ENCODE assay signal across 14 cellular contexts in genomic region chr1:241637046-241637590, GRCh38. TPM values are rescaled to one million over a fixed set of nuclear protein-coding genes. Genes with fewer than 3 reads are reported as not detected.
DNase-seq lines count a peak whose midpoint lies in the region; ATAC-seq, FAIRE-seq and TF ChIP-seq lines count a peak whose summit lies in the region.
"Had no signal": no experiment of that assay in that cellular context is flagged by ENCODE, and none has a peak within 500 bp of the region (broad histone marks: within the 10 kb centered on the region; RNA-seq: fewer than 3 reads in every experiment).

No MANE protein-coding gene starts in this region.

- no peaks in the 10 kb centered on the region for H3K36me3 ChIP-seq in A673 (ENCODE audit: insufficient read depth, low read length, poor library complexity, severe bottlenecking)
- peaks cover 1 to 15% of the 10 kb centered on the region in 2 experiments for H3K36me3 ChIP-seq in keratinocyte (ENCODE audit: control insufficient read depth in 2 of 2, extremely low read depth in 1 of 2, insufficient read depth in 2 of 2, low read length in 2 of 2)
- H3K36me3 ChIP-seq in aorta (ENCODE audit: control insufficient read depth in 1 of 2, insufficient read depth in 2 of 2, low read length in 1 of 2) = no peaks in the 10 kb centered on the region
- peaks cover 0 to 7% (median 0%) of the 10 kb centered on the region in 4 donors for H3K36me3 ChIP-seq in sigmoid colon
- H3K36me3 ChIP-seq: Peyer's patch, thyroid gland had no signal

- BruUV-seq in A673 (replicated peaks; lab: Mats Ljungman, UMichigan) = no TSS peak

- no peaks in the 10 kb centered on the region for H3K27me3 ChIP-seq in A673 (replicated peaks; ENCODE audit: insufficient read depth, low read depth, low read length, poor library complexity)
- no peaks in the 10 kb centered on the region for H3K27me3 ChIP-seq in keratinocyte (ENCODE audit: control insufficient read depth, extremely low read depth, insufficient read depth, low read length)
- H3K27me3 ChIP-seq in aorta (ENCODE audit: control insufficient read depth in 1 of 2, insufficient read depth in 2 of 2, low read length in 1 of 2) = no peaks in the 10 kb centered on the region
- no peaks in the 10 kb centered on the region for H3K27me3 ChIP-seq in sigmoid colon
- H3K27me3 ChIP-seq: Peyer's patch, thyroid gland had no signal

- peak overlapping the region; percentile 70 for H3K4me3 ChIP-seq in A673 (ENCODE audit: low read depth, low read length, poor library complexity, severe bottlenecking)
- H3K4me3 ChIP-seq in keratinocyte (ENCODE audit: control insufficient read depth in 2 of 3, extremely low read depth in 1 of 3, insufficient read depth in 2 of 3, low read depth in 1 of 3, low read length in 3 of 3) = peak overlapping the region in 2 of 3 experiments; percentile 28 to 68
- H3K4me3 ChIP-seq in aorta (ENCODE audit: low read length in 2 of 2) = no peak overlapping the region
- no peak overlapping the region for H3K4me3 ChIP-seq in sigmoid colon
- H3K4me3 ChIP-seq: Peyer's patch, thyroid gland had no signal

- H3K4me3 Mint-ChIP-seq in activated naive CD8-positive, alpha-beta T cell = peak overlapping the region; percentile 89

- H3K27ac ChIP-seq in A673 (ENCODE audit: low read depth, low read length, poor library complexity, severe bottlenecking) (no peak overlapping the region), keratinocyte (ENCODE audit: control insufficient read depth, insufficient read depth, low read length) (peak overlapping the region; percentile 16), aorta (ENCODE audit: low read depth in 1 of 2, low read length in 2 of 2) (no peak overlapping the region), sigmoid colon (no peak overlapping the region)
- H3K27ac ChIP-seq: Peyer's patch had no signal

- H3K9ac ChIP-seq in keratinocyte (ENCODE audit: control insufficient read depth, extremely low read depth, insufficient read depth, low read length) = no peak overlapping the region

- POLR2A ChIA-PET in A673 (lab: Charles Lee; ENCODE audit: low non-redundant PET) = no interaction called here

- H3K4me1 ChIP-seq in A673 (ENCODE audit: insufficient read depth, low read length, poor library complexity, severe bottlenecking) (no peaks in the 10 kb centered on the region), keratinocyte (ENCODE audit: control insufficient read depth, extremely low read depth, insufficient read depth, low read length) (peaks cover 24% of the 10 kb centered on the region), aorta (ENCODE audit: control insufficient read depth in 1 of 2, insufficient read depth in 2 of 2, low read length in 2 of 2) (no peaks in the 10 kb centered on the region), sigmoid colon (peaks cover 0 to 37% (median 20%) of the 10 kb centered on the region in 4 donors)

- peaks cover 61% of the 10 kb centered on the region for H3K4me1 Mint-ChIP-seq in activated naive CD8-positive, alpha-beta T cell (ENCODE audit: low read depth)

- H3K79me2 ChIP-seq in keratinocyte (ENCODE audit: control insufficient read depth, insufficient read depth, low read length) = peaks cover 63% of the 10 kb centered on the region

- H3K36me3 Mint-ChIP-seq in activated naive CD8-positive, alpha-beta T cell = peaks cover 20% of the 10 kb centered on the region

- H3K9me3 ChIP-seq in A673 (ENCODE audit: low read depth, low read length, poor library complexity, severe bottlenecking) (no peaks in the 10 kb centered on the region), keratinocyte (ENCODE audit: control insufficient read depth, low read depth, low read length) (no peaks in the 10 kb centered on the region), aorta (ENCODE audit: control insufficient read depth, low read length) (no peaks in the 10 kb centered on the region), sigmoid colon (no peaks in the 10 kb centered on the region)
- H3K9me3 ChIP-seq: Peyer's patch, thyroid gland had no signal

- H3K27me3 Mint-ChIP-seq in activated naive CD8-positive, alpha-beta T cell = no peaks in the 10 kb centered on the region

- TF ChIP-seq EP300 in sigmoid colon (IDR thresholded peaks at IDR 0.05) = no peak

- ATAC-seq in aorta (ENCODE audit: low FRiP score) = no peak
- ATAC-seq: activated CD4-positive, CD25-positive, alpha-beta regulatory T cell treated with anti-CD3 and anti-CD28 coated beads, Interleukin-2, amount 50 U/mL, for 24 hours had no signal

- dilution Hi-C loops in keratinocyte (cut with MboI; ENCODE audit: extremely low pct_ligation_motif_present, low sequenced_read_pairs) = no loop called here

- H3K4me2 ChIP-seq in keratinocyte (ENCODE audit: control insufficient read depth, extremely low read depth, insufficient read depth, low read depth, low read length) = peak overlapping the region; percentile 86

- intact Hi-C loops in A673 (cut with micrococcal nuclease; ENCODE audit: unreplicated experiment) = no loop called here
- intact Hi-C loops in aorta (cut with DNase I) = no loop called here
- intact Hi-C loops in sigmoid colon (cut with DNase I) = no loop called here

- CTCF ChIA-PET in A673 (lab: Charles Lee) = no interaction called here

- H2AFZ ChIP-seq in keratinocyte (ENCODE audit: control insufficient read depth, low read length) = no peak overlapping the region

- no peak for DNase-seq in A673 (ENCODE audit: low spot score)
- no peak for DNase-seq in GM12891 (ENCODE audit: insufficient read length, low spot score)
- DNase-seq in keratinocyte (ENCODE audit: low read depth, low spot score) = no peak
- DNase-seq in erythroblast (lab: John Stamatoyannopoulos, UW) = no peak
- no peak for DNase-seq in aorta
- no peak for DNase-seq in SW 1271 (lab: John Stamatoyannopoulos, UW)
- DNase-seq in sigmoid colon = no peak
- DNase-seq: NCI-H187, Peyer's patch, thyroid gland had no signal

- TF ChIP-seq POLR2A in GM12891 (IDR thresholded peaks at IDR 0.05; ENCODE audit: low read depth, low read length) (no peak), erythroblast (IDR thresholded peaks at IDR 0.05; ENCODE audit: low read length) (no peak), sigmoid colon (IDR thresholded peaks at IDR 0.05) (no peak)

- FAIRE-seq in GM12891 (lab: Jason Lieb, UNC) (peak; percentile 26), keratinocyte (lab: Jason Lieb, UNC) (no peak)

- no peak overlapping the region for H3K27ac Mint-ChIP-seq in activated naive CD8-positive, alpha-beta T cell

- no peaks in the 10 kb centered on the region for H3K9me3 Mint-ChIP-seq in activated naive CD8-positive, alpha-beta T cell (ENCODE audit: low read depth)

- H3K9me1 ChIP-seq in keratinocyte (ENCODE audit: control insufficient read depth, extremely low read depth, insufficient read depth, low read length) = no peaks in the 10 kb centered on the region

- TF ChIP-seq CTCF in A673 (conservative IDR thresholded peaks at IDR 0.05; ENCODE audit: low read depth, low read length) = no peak
- TF ChIP-seq CTCF in keratinocyte (optimal IDR thresholded peaks at IDR 0.05 in 1 of 3, IDR thresholded peaks at IDR 0.05 in 1 of 3, conservative IDR thresholded peaks at IDR 0.05 in 1 of 3; ENCODE audit: extremely low read depth in 1 of 3, insufficient read depth in 2 of 3, low read length in 3 of 3) = no peak
- TF ChIP-seq CTCF in sigmoid colon (IDR thresholded peaks at IDR 0.05) = no peak

- no peaks in the 10 kb centered on the region for H4K20me1 ChIP-seq in keratinocyte (ENCODE audit: control insufficient read depth, extremely low read depth, insufficient read depth, low read length)

TF ChIP-seq in GM12891, 5 proteins besides CTCF, POLR2A, EP300 and RAD21 (continues in another document):
- TF ChIP-seq POU2F2 (IDR thresholded peaks at IDR 0.05; ENCODE audit: low read depth, low read length) = no peak
- TF ChIP-seq PAX5 (IDR thresholded peaks at IDR 0.05; ENCODE audit: insufficient read depth, low read length, severe bottlenecking) = no peak

RNA-seq across cellular contexts. Expression of gene CHML, which starts 3.1 kb away (rescaled TPM):
- total RNA-seq in A673 (2021) = 10.6 and 11.9 TPM in 2 replicates
- polyA plus RNA-seq in GM12891 (2012; ENCODE audit: low read depth, missing spikeins) = 4.2 TPM
- 5.2 to 8.3 TPM (median 7.3 TPM) in 3 replicates for polyA plus RNA-seq in keratinocyte
- 3.7 TPM for polyA plus RNA-seq in keratinocyte (2011; ENCODE audit: low read depth)
- polyA plus RNA-seq in keratinocyte (2011; cell fraction: cytosol; rRNA removed) = 2.0 and 6.1 TPM in 2 replicates
- 8.0 and 10.0 TPM in 2 replicates for polyA plus RNA-seq in keratinocyte (2011; cell fraction: nucleus; rRNA removed)
- polyA plus RNA-seq in keratinocyte (2012; ENCODE audit: low replicate concordance) = 3.6 and 6.4 TPM in 2 replicates
- 13.1 to 28.4 TPM (median 22.4 TPM) in 3 replicates for polyA minus RNA-seq in keratinocyte
- polyA minus RNA-seq in keratinocyte (2011; cell fraction: cytosol; rRNA and poly(A)+ RNA removed) = 9.0 TPM
- 10.2 and 19.5 TPM in 2 replicates for polyA minus RNA-seq in keratinocyte (2011; cell fraction: nucleus; rRNA and poly(A)+ RNA removed)
- total RNA-seq in aorta = 10 to 100 TPM in 1 of 2 donors, 1 to 10 TPM in 1; 9.9 to 13.3 TPM
- 1 to 10 TPM; 2.6 to 3.1 TPM for polyA plus RNA-seq in aorta
- total RNA-seq in sigmoid colon = 1 to 10 TPM; 6.1 to 8.0 (median 6.6) TPM
- 1 to 10 TPM; 1.6 to 3.9 (median 2.4) TPM for polyA plus RNA-seq in sigmoid colon

RNA-seq across cellular contexts. Expression of gene OPN3, which starts 3.1 kb away (rescaled TPM):
- total RNA-seq in A673 (2021) = 12.6 and 14.2 TPM in 2 replicates
- 6.5 TPM for polyA plus RNA-seq in GM12891 (2012; ENCODE audit: low read depth, missing spikeins)
- 33.4 to 65.0 TPM (median 48.4 TPM) in 3 replicates for polyA plus RNA-seq in keratinocyte
- 15.3 TPM for polyA plus RNA-seq in keratinocyte (2011; ENCODE audit: low read depth)
- 31.8 and 54.4 TPM in 2 replicates for polyA plus RNA-seq in keratinocyte (2011; cell fraction: cytosol; rRNA removed)
- 23.5 and 27.7 TPM in 2 replicates for polyA plus RNA-seq in keratinocyte (2011; cell fraction: nucleus; rRNA removed)
- 22.1 and 36.1 TPM in 2 replicates for polyA plus RNA-seq in keratinocyte (2012; ENCODE audit: low replicate concordance)
- polyA minus RNA-seq in keratinocyte = 26.1 to 46.6 TPM (median 33.7 TPM) in 3 replicates
- 42.2 TPM for polyA minus RNA-seq in keratinocyte (2011; cell fraction: cytosol; rRNA and poly(A)+ RNA removed)
- 13.8 and 23.7 TPM in 2 replicates for polyA minus RNA-seq in keratinocyte (2011; cell fraction: nucleus; rRNA and poly(A)+ RNA removed)
- total RNA-seq in aorta = 1 to 10 TPM; 5.8 to 6.5 TPM
- 10 to 100 TPM in 1 of 2 donors, 1 to 10 TPM in 1; 5.3 to 18.2 TPM for polyA plus RNA-seq in aorta
- 10 to 100 TPM in 1 of 4 donors, 1 to 10 TPM in 3; 2.5 to 12.8 (median 5.2) TPM for total RNA-seq in sigmoid colon
- 10 to 100 TPM; 20.0 to 58.9 (median 53.4) TPM for polyA plus RNA-seq in sigmoid colon

RNA-seq across cellular contexts. Expression of gene WDR64, which starts 15.0 kb away (rescaled TPM):
- total RNA-seq in A673 (2021) = not detected in 2 replicates
- polyA plus RNA-seq in GM12891 (2012; ENCODE audit: low read depth, missing spikeins) = not detected
- polyA plus RNA-seq in keratinocyte = not detected in 3 replicates
- not detected for polyA plus RNA-seq in keratinocyte (2011; ENCODE audit: low read depth)
- polyA plus RNA-seq in keratinocyte (2011; cell fraction: cytosol; rRNA removed) = not detected in 2 replicates
- polyA plus RNA-seq in keratinocyte (2011; cell fraction: nucleus; rRNA removed) = not detected in 2 replicates
- not detected in 2 replicates for polyA plus RNA-seq in keratinocyte (2012; ENCODE audit: low replicate concordance)
- polyA minus RNA-seq in keratinocyte = not detected in 3 replicates
- not detected for polyA minus RNA-seq in keratinocyte (2011; cell fraction: cytosol; rRNA and poly(A)+ RNA removed)
- not detected in 2 replicates for polyA minus RNA-seq in keratinocyte (2011; cell fraction: nucleus; rRNA and poly(A)+ RNA removed)
- not detected for total RNA-seq in aorta
- not detected for polyA plus RNA-seq in aorta
- total RNA-seq in sigmoid colon = not detected
- under 1 TPM in 1 of 3 donors, not detected in 2; 0.09 TPM for polyA plus RNA-seq in sigmoid colon
- total RNA-seq: cardiac septum, H4, Peyer's patch, thyroid gland had no signal

Comparison
In these comparisons a context has a peak if more than half of its experiments do, and no peak if none do; other contexts are left out.
1. H3K4me3 ChIP-seq: peak in A673 (single experiment) and keratinocyte (2 of 3); none in aorta (0 of 2) and sigmoid colon (0 of 4).